Comparison of ENCODE assay signal across 5 cellular contexts in genomic region chr11:128130052-128130451, GRCh38.
"Had no signal": no experiment of that assay in that cellular context is flagged by ENCODE, and none has a peak within 500 bp of the region (broad histone marks: within the 10 kb centered on the region; RNA-seq: fewer than 3 reads in every experiment).

No MANE protein-coding gene starts in this region.

- H3K27ac Mint-ChIP-seq: GM23338 had no signal

- DNase-seq: H9, HCEC 1CT, IMR-90, KBM-7 had no signal

- ATAC-seq: GM23338 had no signal

- H3K4me3 Mint-ChIP-seq: GM23338, H9 had no signal

- H3K4me3 ChIP-seq: GM23338 had no signal

- H3K9me3 Mint-ChIP-seq: GM23338, H9 had no signal
